In genomic region chr9:137223078-137224040, GRCh38 we compare ENCODE assay signal across 8 cellular contexts. TPM values are rescaled to one million over a fixed set of nuclear protein-coding genes. Genes with fewer than 3 reads are reported as not detected.
A peak's percentile ranks its signal among the peaks of the same experiment; 100 is the strongest.
DNase-seq lines count a peak whose midpoint lies in the region; ATAC-seq, FAIRE-seq and TF ChIP-seq lines count a peak whose summit lies in the region.

No MANE protein-coding gene starts in this region.

- H3K4me1 ChIP-seq in HepG2 (ENCODE audit: insufficient read depth, low read length) = peaks cover 64% of the 10 kb centered on the region

- H3K4me1 Mint-ChIP-seq in CD14-positive monocyte = peaks cover 25% of the 10 kb centered on the region

- peak overlapping the region; percentile 100 for H3K4me2 ChIP-seq in HepG2 (ENCODE audit: low read depth, low read length)

- TF ChIP-seq CTCF in CD14-positive monocyte (IDR thresholded peaks at IDR 0.05) = no peak
- TF ChIP-seq CTCF in HepG2 (CRISPR knock-in tag; IDR thresholded peaks at IDR 0.05) = no peak

- H3K27ac ChIP-seq in HepG2 (ENCODE audit: extremely low read length, insufficient read depth, low read length) = peak overlapping the region; percentile 76

- FAIRE-seq in HepG2 (lab: Jason Lieb, UNC) = peak; percentile 91

- peaks cover 4% of the 10 kb centered on the region; the same call in 1 of the 2 replicates for H4K20me1 ChIP-seq in HepG2 (ENCODE audit: insufficient read depth, low read length)

- no peaks in the 10 kb centered on the region for H3K36me3 Mint-ChIP-seq in CD14-positive monocyte

- no peaks in the 10 kb centered on the region; a peak in 1 of 5 replicates for H3K27me3 ChIP-seq in HepG2 (ENCODE audit: control insufficient read depth in 1 of 2, insufficient read depth in 2 of 2, low read length in 2 of 2)

- in situ Hi-C loops in HepG2 (cut with HindIII; ENCODE audit: extremely low pct_ligation_motif_present, low pct_unique_long_range_greater_than_20kb) = no loop called here

- peak overlapping the region; percentile 94 for H3K9ac ChIP-seq in HepG2 (ENCODE audit: insufficient read depth, low read depth, low read length)

- H3K9me3 ChIP-seq in HepG2 (ENCODE audit: low read length) = no peaks in the 10 kb centered on the region

- H3K27ac Mint-ChIP-seq in CD14-positive monocyte = peak overlapping the region; percentile 68 to 90 (median 82)

- TF ChIP-seq POLR2A in HepG2 (IDR thresholded peaks at IDR 0.05; ENCODE audit: insufficient read depth in 1 of 2, low read depth in 2 of 2, low read length in 2 of 2) = peak in 1 of 2 experiments; percentile 30; a peak in 1 of 4 replicates

- H3K36me3 ChIP-seq in HepG2 (replicated peaks in 1 of 2; ENCODE audit: control insufficient read depth in 1 of 2, insufficient read depth in 2 of 2, low read length in 2 of 2) = no peaks in the 10 kb centered on the region

- DNase-seq in CD14-positive monocyte (ENCODE audit: low spot score) = peak; percentile 99
- DNase-seq in NCI-H748 (lab: John Stamatoyannopoulos, UW; ENCODE audit: unreplicated experiment) = peak; percentile 93
- peak; percentile 97 to 99 for DNase-seq in activated CD4-positive, alpha-beta T cell treated with anti-CD3 and anti-CD28 coated beads, Interleukin-2, amount 50 U/mL, for 24 hours (ENCODE audit: low read depth in 1 of 2, low spot score in 1 of 2)
- peak; percentile 98 for DNase-seq in dermis blood vessel endothelial cell
- peak; percentile 98 for DNase-seq in HepG2 (ENCODE audit: low spot score)
- DNase-seq in stimulated activated CD4-positive, alpha-beta T cell treated with anti-CD3 and anti-CD28 coated beads, Interleukin-2, amount 100 ng/mL, for 48 hours = peak; percentile 98

- TF ChIP-seq EP300 in HepG2 (IDR thresholded peaks at IDR 0.05; ENCODE audit: low read depth in 2 of 2, low read length in 2 of 2) = no peak
- TF ChIP-seq EP300 in HepG2 (CRISPR knock-in tag; IDR thresholded peaks at IDR 0.05; ENCODE audit: borderline replicate concordance) = no peak

- BruUV-seq in HepG2 (replicated peaks; lab: Mats Ljungman, UMichigan) = no TSS peak

- 2% methylated on average over 23 of the region's 68 CpGs for WGBS in HepG2 (ENCODE audit: low lambda C conversion rate)

- peak; percentile 30; the same call in 1 of the 2 replicates for TF ChIP-seq RAD21 in HepG2 (CRISPR knock-in tag; IDR thresholded peaks at IDR 0.05)

- POLR2A ChIA-PET in HepG2 (lab: Yijun Ruan, JAX) = interaction anchor here (0.7 to 13.4 kb wide), 16 partner anchors 12 to 169 kb away, joined by 3 to 225 read pairs (median 12); partner anchors contain the start of genes ANAPC2, ENTPD2, MAN1B1 and NDOR1

- intact Hi-C loops in CD14-positive monocyte (cut with micrococcal nuclease) = loop anchor here (1.0 to 5.0 kb wide), 6 partner anchors 18 to 96 kb away; partner anchors contain the start of genes TPRN (in 2 of the 2), ANAPC2 (in 1 of the 2), NDOR1 (in 1 of the 2) and SSNA1 (in 1 of the 2)
- intact Hi-C loops in HepG2 (cut with micrococcal nuclease; ENCODE audit: unreplicated experiment) = loop anchor here (2.0 kb wide), 2 partner anchors 13 to 23 kb away; partner anchors contain the start of gene TPRN

- peak overlapping the region; percentile 90 to 93 for H3K4me3 Mint-ChIP-seq in CD14-positive monocyte

- ATAC-seq in GM19395 (IDR thresholded peaks at IDR 0.05; ENCODE audit: unreplicated experiment) (peak; percentile 71), HG03558 (IDR thresholded peaks at IDR 0.05; ENCODE audit: extremely low read depth, unreplicated experiment) (peak; percentile 57), HepG2 (peak; percentile 44)

- no peak overlapping the region for H2AFZ ChIP-seq in HepG2 (ENCODE audit: low read length)

- peaks cover 8 to 33% (median 13%) of the 10 kb centered on the region in 3 donors for H3K27me3 Mint-ChIP-seq in CD14-positive monocyte (ENCODE audit: low read depth in 3 of 3)

- H3K4me3 ChIP-seq in HepG2 (replicated peaks in 1 of 3; ENCODE audit: insufficient read depth in 1 of 3, low read depth in 2 of 3, low read length in 3 of 3) = peak overlapping the region; percentile 84 to 99 (median 92)

- H3K9me3 Mint-ChIP-seq in CD14-positive monocyte = peaks cover 0 to 2% (median 0%) of the 10 kb centered on the region in 7 donors

- CTCF ChIA-PET in HepG2 (lab: Yijun Ruan, JAX; ENCODE audit: low intra/inter-chr PET ratio, low total read pairs) = no interaction called here

- peaks cover 3% of the 10 kb centered on the region for H3K79me2 ChIP-seq in HepG2 (ENCODE audit: insufficient read depth, low read length)

RNA-seq across cellular contexts. Expression of gene RNF208, which starts 1.3 kb away (rescaled TPM):
- polyA plus RNA-seq in CD14-positive monocyte (not detected), HepG2 (2011; rRNA removed) (1.6 and 2.0 TPM in 2 replicates)
- total RNA-seq in dermis blood vessel endothelial cell (0.14 TPM in 1 of 2 replicates, not detected in the other), HepG2 (2016; rRNA removed; fragmentation: Illumina TruSeq; extraction: Trizol) (1.8 and 2.1 TPM in 2 replicates)
- total RNA-seq in HepG2 (2016; cell fraction: cytosol; rRNA removed; fragmentation: Illumina TruSeq; extraction: Trizol; ENCODE audit: low read depth) = 1.2 and 1.4 TPM in 2 replicates
- 1.2 and 2.1 TPM in 2 replicates for total RNA-seq in HepG2 (2016; cell fraction: insoluble cytoplasmic fraction; rRNA removed; fragmentation: Illumina TruSeq; extraction: Trizol)
- total RNA-seq in HepG2 (2016; cell fraction: membrane; rRNA removed; fragmentation: Illumina TruSeq; extraction: Trizol) = 3.7 and 4.2 TPM in 2 replicates
- total RNA-seq in HepG2 (2016; cell fraction: nucleus; rRNA removed; fragmentation: Illumina TruSeq; extraction: Trizol) = 0.99 and 1.3 TPM in 2 replicates
- polyA plus RNA-seq in HepG2 (2011; cell fraction: cytosol; rRNA removed) = 0.99 and 1.4 TPM in 2 replicates
- 14.1 and 17.8 TPM in 2 replicates for polyA plus RNA-seq in HepG2 (2011; cell fraction: nucleus; rRNA removed)
- polyA plus RNA-seq in HepG2 (2012) = 9.0 and 16.1 TPM in 2 replicates
- 28.1 and 30.5 TPM in 2 replicates for polyA plus RNA-seq in HepG2 (2016; cell fraction: cytosol; fragmentation: Illumina TruSeq; extraction: Trizol; ENCODE audit: low read depth)
- polyA plus RNA-seq in HepG2 (2016; cell fraction: insoluble cytoplasmic fraction; fragmentation: Illumina TruSeq; extraction: Trizol; ENCODE audit: low read depth) = 15.2 and 22.0 TPM in 2 replicates
- polyA plus RNA-seq in HepG2 (2016; cell fraction: membrane; fragmentation: Illumina TruSeq; extraction: Trizol; ENCODE audit: low read depth) = 36.0 and 38.6 TPM in 2 replicates
- 23.4 and 23.9 TPM in 2 replicates for polyA plus RNA-seq in HepG2 (2016; cell fraction: nucleus; fragmentation: Illumina TruSeq; extraction: Trizol; ENCODE audit: insufficient read depth, low read depth)
- polyA minus RNA-seq in HepG2 (2011; rRNA and poly(A)+ RNA removed; ENCODE audit: low replicate concordance) = 4.1 TPM in 1 of 2 replicates, not detected in the other
- 3.5 and 4.5 TPM in 2 replicates for polyA minus RNA-seq in HepG2 (2011; cell fraction: cytosol; rRNA and poly(A)+ RNA removed)
- polyA minus RNA-seq in HepG2 (2011; cell fraction: nucleus; rRNA and poly(A)+ RNA removed) = 0.62 and 0.77 TPM in 2 replicates

RNA-seq across cellular contexts. Expression of gene CYSRT1, which starts 1.6 kb away (rescaled TPM):
- polyA plus RNA-seq in CD14-positive monocyte = not detected
- 0.17 and 0.37 TPM in 2 replicates for total RNA-seq in dermis blood vessel endothelial cell
- 2.1 and 3.4 TPM in 2 replicates for total RNA-seq in HepG2 (2016; rRNA removed; fragmentation: Illumina TruSeq; extraction: Trizol)
- 1.8 and 1.9 TPM in 2 replicates for total RNA-seq in HepG2 (2016; cell fraction: cytosol; rRNA removed; fragmentation: Illumina TruSeq; extraction: Trizol; ENCODE audit: low read depth)
- total RNA-seq in HepG2 (2016; cell fraction: insoluble cytoplasmic fraction; rRNA removed; fragmentation: Illumina TruSeq; extraction: Trizol) = 2.7 and 3.3 TPM in 2 replicates
- 1.3 and 1.4 TPM in 2 replicates for total RNA-seq in HepG2 (2016; cell fraction: membrane; rRNA removed; fragmentation: Illumina TruSeq; extraction: Trizol)
- total RNA-seq in HepG2 (2016; cell fraction: nucleus; rRNA removed; fragmentation: Illumina TruSeq; extraction: Trizol) = 1.1 and 1.2 TPM in 2 replicates
- 1.5 and 1.7 TPM in 2 replicates for polyA plus RNA-seq in HepG2 (2011; rRNA removed)
- polyA plus RNA-seq in HepG2 (2011; cell fraction: cytosol; rRNA removed) = 0.82 and 1.8 TPM in 2 replicates
- polyA plus RNA-seq in HepG2 (2011; cell fraction: nucleus; rRNA removed) = 0.95 and 1.2 TPM in 2 replicates
- 0.80 and 1.1 TPM in 2 replicates for polyA plus RNA-seq in HepG2 (2012)
- 1.2 and 1.3 TPM in 2 replicates for polyA plus RNA-seq in HepG2 (2016; cell fraction: cytosol; fragmentation: Illumina TruSeq; extraction: Trizol; ENCODE audit: low read depth)
- polyA plus RNA-seq in HepG2 (2016; cell fraction: insoluble cytoplasmic fraction; fragmentation: Illumina TruSeq; extraction: Trizol; ENCODE audit: low read depth) = 3.0 and 3.6 TPM in 2 replicates
- polyA plus RNA-seq in HepG2 (2016; cell fraction: membrane; fragmentation: Illumina TruSeq; extraction: Trizol; ENCODE audit: low read depth) = 1.1 and 1.3 TPM in 2 replicates
- polyA plus RNA-seq in HepG2 (2016; cell fraction: nucleus; fragmentation: Illumina TruSeq; extraction: Trizol; ENCODE audit: insufficient read depth, low read depth) = 1.2 and 2.1 TPM in 2 replicates
- polyA minus RNA-seq in HepG2 (2011; rRNA and poly(A)+ RNA removed; ENCODE audit: low replicate concordance) = 2.1 and 2.5 TPM in 2 replicates
- 0.49 and 0.97 TPM in 2 replicates for polyA minus RNA-seq in HepG2 (2011; cell fraction: cytosol; rRNA and poly(A)+ RNA removed)
- 0.52 and 0.87 TPM in 2 replicates for polyA minus RNA-seq in HepG2 (2011; cell fraction: nucleus; rRNA and poly(A)+ RNA removed)

RNA-seq across cellular contexts. Expression of gene RNF224, which starts 3.9 kb away (rescaled TPM):
- polyA plus RNA-seq in CD14-positive monocyte (not detected), HepG2 (2011; rRNA removed) (not detected in 2 replicates)
- total RNA-seq in dermis blood vessel endothelial cell (not detected in 2 replicates), HepG2 (2016; rRNA removed; fragmentation: Illumina TruSeq; extraction: Trizol) (0.09 and 0.10 TPM in 2 replicates)
- total RNA-seq in HepG2 (2016; cell fraction: cytosol; rRNA removed; fragmentation: Illumina TruSeq; extraction: Trizol; ENCODE audit: low read depth) = not detected in 2 replicates
- not detected in 2 replicates for total RNA-seq in HepG2 (2016; cell fraction: insoluble cytoplasmic fraction; rRNA removed; fragmentation: Illumina TruSeq; extraction: Trizol)
- 0.12 TPM in 1 of 2 replicates, not detected in the other for total RNA-seq in HepG2 (2016; cell fraction: membrane; rRNA removed; fragmentation: Illumina TruSeq; extraction: Trizol)
- not detected in 2 replicates for total RNA-seq in HepG2 (2016; cell fraction: nucleus; rRNA removed; fragmentation: Illumina TruSeq; extraction: Trizol)
- polyA plus RNA-seq in HepG2 (2011; cell fraction: cytosol; rRNA removed) = 0.03 and 0.04 TPM in 2 replicates
- 0.07 and 0.11 TPM in 2 replicates for polyA plus RNA-seq in HepG2 (2011; cell fraction: nucleus; rRNA removed)
- polyA plus RNA-seq in HepG2 (2012) = 0.33 and 0.51 TPM in 2 replicates
- not detected in 2 replicates for polyA plus RNA-seq in HepG2 (2016; cell fraction: cytosol; fragmentation: Illumina TruSeq; extraction: Trizol; ENCODE audit: low read depth)
- polyA plus RNA-seq in HepG2 (2016; cell fraction: insoluble cytoplasmic fraction; fragmentation: Illumina TruSeq; extraction: Trizol; ENCODE audit: low read depth) = 0.25 TPM in 1 of 2 replicates, not detected in the other
- not detected in 2 replicates for polyA plus RNA-seq in HepG2 (2016; cell fraction: membrane; fragmentation: Illumina TruSeq; extraction: Trizol; ENCODE audit: low read depth)
- polyA plus RNA-seq in HepG2 (2016; cell fraction: nucleus; fragmentation: Illumina TruSeq; extraction: Trizol; ENCODE audit: insufficient read depth, low read depth) = 0.25 TPM in 1 of 2 replicates, not detected in the other
- 0.10 and 0.44 TPM in 2 replicates for polyA minus RNA-seq in HepG2 (2011; rRNA and poly(A)+ RNA removed; ENCODE audit: low replicate concordance)
- not detected in 2 replicates for polyA minus RNA-seq in HepG2 (2011; cell fraction: cytosol; rRNA and poly(A)+ RNA removed)
- 0.26 TPM in 1 of 2 replicates, not detected in the other for polyA minus RNA-seq in HepG2 (2011; cell fraction: nucleus; rRNA and poly(A)+ RNA removed)

RNA-seq across cellular contexts. Expression of gene SLC34A3, which starts 7.3 kb away (rescaled TPM):
- polyA plus RNA-seq in CD14-positive monocyte = not detected
- total RNA-seq in dermis blood vessel endothelial cell = not detected in 2 replicates
- total RNA-seq in HepG2 (2016; rRNA removed; fragmentation: Illumina TruSeq; extraction: Trizol) = 0.38 and 1.0 TPM in 2 replicates
- total RNA-seq in HepG2 (2016; cell fraction: cytosol; rRNA removed; fragmentation: Illumina TruSeq; extraction: Trizol; ENCODE audit: low read depth) = 0.97 and 1.3 TPM in 2 replicates
- total RNA-seq in HepG2 (2016; cell fraction: insoluble cytoplasmic fraction; rRNA removed; fragmentation: Illumina TruSeq; extraction: Trizol) = 0.51 and 0.97 TPM in 2 replicates
- 0.74 and 0.76 TPM in 2 replicates for total RNA-seq in HepG2 (2016; cell fraction: membrane; rRNA removed; fragmentation: Illumina TruSeq; extraction: Trizol)
- 0.60 and 0.81 TPM in 2 replicates for total RNA-seq in HepG2 (2016; cell fraction: nucleus; rRNA removed; fragmentation: Illumina TruSeq; extraction: Trizol)
- 0.07 and 0.20 TPM in 2 replicates for polyA plus RNA-seq in HepG2 (2011; rRNA removed)
- 0.09 and 0.16 TPM in 2 replicates for polyA plus RNA-seq in HepG2 (2011; cell fraction: cytosol; rRNA removed)
- polyA plus RNA-seq in HepG2 (2011; cell fraction: nucleus; rRNA removed) = 0.33 and 0.50 TPM in 2 replicates
- polyA plus RNA-seq in HepG2 (2012) = 0.21 and 0.60 TPM in 2 replicates
- polyA plus RNA-seq in HepG2 (2016; cell fraction: cytosol; fragmentation: Illumina TruSeq; extraction: Trizol; ENCODE audit: low read depth) = 0.59 and 0.93 TPM in 2 replicates
- polyA plus RNA-seq in HepG2 (2016; cell fraction: insoluble cytoplasmic fraction; fragmentation: Illumina TruSeq; extraction: Trizol; ENCODE audit: low read depth) = 0.58 and 0.62 TPM in 2 replicates
- polyA plus RNA-seq in HepG2 (2016; cell fraction: membrane; fragmentation: Illumina TruSeq; extraction: Trizol; ENCODE audit: low read depth) = 0.52 and 0.70 TPM in 2 replicates
- 1.2 and 1.8 TPM in 2 replicates for polyA plus RNA-seq in HepG2 (2016; cell fraction: nucleus; fragmentation: Illumina TruSeq; extraction: Trizol; ENCODE audit: insufficient read depth, low read depth)
- polyA minus RNA-seq in HepG2 (2011; rRNA and poly(A)+ RNA removed; ENCODE audit: low replicate concordance) = 0.12 and 0.20 TPM in 2 replicates
- polyA minus RNA-seq in HepG2 (2011; cell fraction: cytosol; rRNA and poly(A)+ RNA removed) = not detected in 2 replicates
- polyA minus RNA-seq in HepG2 (2011; cell fraction: nucleus; rRNA and poly(A)+ RNA removed) = not detected in 2 replicates

RNA-seq across cellular contexts. Expression of gene TUBB4B, which starts 17.7 kb away (rescaled TPM):
- polyA plus RNA-seq in CD14-positive monocyte (10 to 100 TPM; 58.1 to 70.8 TPM), HepG2 (2011; rRNA removed) (182 and 243 TPM in 2 replicates)
- total RNA-seq in dermis blood vessel endothelial cell (128 and 305 TPM in 2 replicates), HepG2 (2016; rRNA removed; fragmentation: Illumina TruSeq; extraction: Trizol) (412 and 481 TPM in 2 replicates)
- total RNA-seq in HepG2 (2016; cell fraction: cytosol; rRNA removed; fragmentation: Illumina TruSeq; extraction: Trizol; ENCODE audit: low read depth) = 96.3 and 106 TPM in 2 replicates
- total RNA-seq in HepG2 (2016; cell fraction: insoluble cytoplasmic fraction; rRNA removed; fragmentation: Illumina TruSeq; extraction: Trizol) = 424 and 467 TPM in 2 replicates
- 128 TPM in 2 replicates for total RNA-seq in HepG2 (2016; cell fraction: membrane; rRNA removed; fragmentation: Illumina TruSeq; extraction: Trizol)
- total RNA-seq in HepG2 (2016; cell fraction: nucleus; rRNA removed; fragmentation: Illumina TruSeq; extraction: Trizol) = 195 and 203 TPM in 2 replicates
- polyA plus RNA-seq in HepG2 (2011; cell fraction: cytosol; rRNA removed) = 251 and 293 TPM in 2 replicates
- polyA plus RNA-seq in HepG2 (2011; cell fraction: nucleus; rRNA removed) = 210 and 235 TPM in 2 replicates
- polyA plus RNA-seq in HepG2 (2012) = 190 and 205 TPM in 2 replicates
- polyA plus RNA-seq in HepG2 (2016; cell fraction: cytosol; fragmentation: Illumina TruSeq; extraction: Trizol; ENCODE audit: low read depth) = 115 and 121 TPM in 2 replicates
- 587 and 625 TPM in 2 replicates for polyA plus RNA-seq in HepG2 (2016; cell fraction: insoluble cytoplasmic fraction; fragmentation: Illumina TruSeq; extraction: Trizol; ENCODE audit: low read depth)
- polyA plus RNA-seq in HepG2 (2016; cell fraction: membrane; fragmentation: Illumina TruSeq; extraction: Trizol; ENCODE audit: low read depth) = 115 and 122 TPM in 2 replicates
- polyA plus RNA-seq in HepG2 (2016; cell fraction: nucleus; fragmentation: Illumina TruSeq; extraction: Trizol; ENCODE audit: insufficient read depth, low read depth) = 355 and 369 TPM in 2 replicates
- 270 and 721 TPM in 2 replicates for polyA minus RNA-seq in HepG2 (2011; rRNA and poly(A)+ RNA removed; ENCODE audit: low replicate concordance)
- polyA minus RNA-seq in HepG2 (2011; cell fraction: cytosol; rRNA and poly(A)+ RNA removed) = 140 and 144 TPM in 2 replicates
- 74.6 and 75.6 TPM in 2 replicates for polyA minus RNA-seq in HepG2 (2011; cell fraction: nucleus; rRNA and poly(A)+ RNA removed)

Comparison
In these comparisons a context has a peak if more than half of its experiments do, and no peak if none do; other contexts are left out.
1. Peak in every context shown above with its lines: DNase-seq, ATAC-seq, H3K4me3 ChIP-seq and H3K27ac ChIP-seq.